In genomic region chr19:5036733-5037681, GRCh38 we compare ENCODE assay signal across 10 cellular contexts.
DNase-seq lines count a peak whose midpoint lies in the region; ATAC-seq, FAIRE-seq and TF ChIP-seq lines count a peak whose summit lies in the region.
"Had no signal": no experiment of that assay in that cellular context is flagged by ENCODE, and none has a peak within 500 bp of the region (broad histone marks: within the 10 kb centered on the region; RNA-seq: fewer than 3 reads in every experiment).

No MANE protein-coding gene starts in this region.

- TF ChIP-seq RAD21 in K562 (CRISPR knock-in tag; conservative IDR thresholded peaks at IDR 0.05 in 1 of 2, IDR thresholded peaks at IDR 0.05 in 1 of 2): no peak

- no peak for TF ChIP-seq POLR2A in K562 (conservative IDR thresholded peaks at IDR 0.05)

- POLR2A ChIA-PET in K562 (lab: Yijun Ruan, JAX): interaction anchor here (1.4 kb wide), 1 partner anchor 50 kb away, joined by 3 read pairs; no protein-coding TSS in a partner anchor

- H3K79me2 ChIP-seq in K562 (ENCODE audit: control insufficient read depth, insufficient read depth, low read length) (peaks cover 8% of the 10 kb centered on the region; the same call in 2 of the 3 replicates), hepatocyte (peaks cover 17% of the 10 kb centered on the region)

- peaks cover 4% of the 10 kb centered on the region for H3K9me1 ChIP-seq in K562 (ENCODE audit: control insufficient read depth, insufficient read depth, low read length)

- peak; percentile 68 for DNase-seq in NCI-H1092 treated with DMSO at 0.1 percent for 48 hours (lab: John Stamatoyannopoulos, UW)
- DNase-seq in K562 (ENCODE audit: extremely low read depth in 1 of 4, low spot score in 3 of 4): no peak
- DNase-seq in hepatocyte (ENCODE audit: low spot score): no peak
- DNase-seq in DMS114 treated with DMSO at 0.1 percent for 48 hours (lab: John Stamatoyannopoulos, UW; ENCODE audit: unreplicated experiment): no peak
- DNase-seq in CD1c-positive myeloid dendritic cell (ENCODE audit: extremely low spot score): no peak
- no peak for DNase-seq in AML-193 (lab: John Stamatoyannopoulos, UW)
- DNase-seq: activated gamma-delta T cell treated with Interleukin-2 at 50 U/mL for 16 hours, left colon, OCI-M1 had no signal

- H3K9ac ChIP-seq in K562 (ENCODE audit: insufficient read depth in 1 of 2, low read depth in 2 of 2, low read length in 2 of 2) (peak overlapping the region in 1 of 2 experiments; percentile 74; a peak in 2 of 4 replicates), stomach smooth muscle (ENCODE audit: low read length in 2 of 2) (no peak overlapping the region)

- H4K20me1 ChIP-seq in K562 (replicated peaks; ENCODE audit: control insufficient read depth, insufficient read depth, low read length): peaks cover 5% of the 10 kb centered on the region
- peaks cover 36% of the 10 kb centered on the region for H4K20me1 ChIP-seq in hepatocyte (ENCODE audit: insufficient read depth, poor library complexity, severe bottlenecking)

- H3K27me3 ChIP-seq in K562 (ENCODE audit: control insufficient read depth in 2 of 2, insufficient read depth in 2 of 2, low read length in 2 of 2): no peaks in the 10 kb centered on the region
- H3K27me3 ChIP-seq in hepatocyte: no peaks in the 10 kb centered on the region
- no peaks in the 10 kb centered on the region for H3K27me3 ChIP-seq in stomach smooth muscle (ENCODE audit: control insufficient read depth in 1 of 2, insufficient read depth in 2 of 2, low read length in 2 of 2)

- no peak overlapping the region for H3K27ac ChIP-seq in K562 (ENCODE audit: extremely low read depth, low read depth, low read length)
- H3K27ac ChIP-seq in hepatocyte: no peak overlapping the region
- peak overlapping the region; percentile 37 for H3K27ac ChIP-seq in stomach smooth muscle (ENCODE audit: low read length)

- no peak for TF ChIP-seq CTCF in K562 (IDR thresholded peaks at IDR 0.05 in 2 of 3, conservative IDR thresholded peaks at IDR 0.05 in 1 of 3; ENCODE audit: insufficient read depth in 2 of 3, low read depth in 1 of 3, low read length in 3 of 3)
- no peak for TF ChIP-seq CTCF in hepatocyte (IDR thresholded peaks at IDR 0.05; ENCODE audit: poor library complexity)

- no peak for ATAC-seq in K562
- ATAC-seq: left colon had no signal

- TF ChIP-seq EP300 in K562 (IDR thresholded peaks at IDR 0.05; ENCODE audit: low read length): no peak

- H3K4me2 ChIP-seq in K562 (ENCODE audit: insufficient read depth, low read length) (no peak overlapping the region), hepatocyte (peak overlapping the region; percentile 49)

- no peak for FAIRE-seq in K562 (lab: Jason Lieb, UNC)

- H2AFZ ChIP-seq in K562 (ENCODE audit: low read depth, low read length) (no peak overlapping the region), hepatocyte (no peak overlapping the region)

- no peak overlapping the region for H3K4me3 ChIP-seq in K562
- H3K4me3 ChIP-seq in hepatocyte: no peak overlapping the region
- peak overlapping the region in 1 of 2 donors; percentile 54 for H3K4me3 ChIP-seq in stomach smooth muscle (ENCODE audit: low read length in 2 of 2)

- in situ Hi-C loops in K562 (cut with MboI): no loop called here

- BruUV-seq in K562 (replicated peaks; lab: Mats Ljungman, UMichigan): no TSS peak

- WGBS in K562 (ENCODE audit: insufficient coverage, low coverage, missing lambda C conversion rate): 85% methylated on average over 40 of the region's 40 CpGs
- WGBS in hepatocyte (ENCODE audit: low lambda C conversion rate, missing lambda C conversion rate): 75% methylated on average over 40 of the region's 40 CpGs

- H3K4me1 ChIP-seq in K562 (replicated peaks in 1 of 2; ENCODE audit: control insufficient read depth in 2 of 2, insufficient read depth in 2 of 2, low read length in 2 of 2) (peaks cover 0 to 43% of the 10 kb centered on the region in 2 experiments; a peak in 2 of 5 replicates), hepatocyte (ENCODE audit: insufficient read depth) (peaks cover 14% of the 10 kb centered on the region), stomach smooth muscle (ENCODE audit: control insufficient read depth, insufficient read depth, low read length) (peaks cover 37% of the 10 kb centered on the region)

- no peaks in the 10 kb centered on the region for H3K9me3 ChIP-seq in K562 (replicated peaks; ENCODE audit: control insufficient read depth, insufficient read depth, low read depth, low read length)
- H3K9me3 ChIP-seq in hepatocyte (ENCODE audit: low read depth): no peaks in the 10 kb centered on the region
- no peaks in the 10 kb centered on the region for H3K9me3 ChIP-seq in stomach smooth muscle (ENCODE audit: control insufficient read depth in 2 of 2, low read length in 2 of 2)

- H3K9me2 ChIP-seq in hepatocyte (replicated peaks; ENCODE audit: insufficient read depth): no peaks in the 10 kb centered on the region

- CTCF ChIA-PET in K562 (lab: Yijun Ruan, JAX; ENCODE audit: low intra/inter-chr PET ratio): no interaction called here

- intact Hi-C loops in K562 (cut with micrococcal nuclease): no loop called here

- H3K36me3 ChIP-seq in K562 (ENCODE audit: control insufficient read depth, insufficient read depth, low read length): peaks cover 52% of the 10 kb centered on the region; the same call in 2 of the 3 replicates
- H3K36me3 ChIP-seq in hepatocyte (replicated peaks; ENCODE audit: insufficient read depth, low read depth): no peaks in the 10 kb centered on the region
- peaks cover 19 to 22% of the 10 kb centered on the region in 2 donors for H3K36me3 ChIP-seq in stomach smooth muscle (ENCODE audit: control insufficient read depth in 2 of 2, insufficient read depth in 2 of 2, low read length in 2 of 2)

TF ChIP-seq in K562, 482 proteins besides CTCF, POLR2A, EP300 and RAD21:
- peak; percentile 19; the same call in 1 of the 2 replicates for TF ChIP-seq NFIC (IDR thresholded peaks at IDR 0.05)
- no peak for TF ChIP-seq DLX4 (CRISPR knock-in tag; IDR thresholded peaks at IDR 0.05)
